Comparison of ENCODE assay signal across 9 cellular contexts in genomic region chr11:85685820-85686459, GRCh38. TPM values are rescaled to one million over a fixed set of nuclear protein-coding genes. Genes with fewer than 3 reads are reported as not detected.
DNase-seq lines count a peak whose midpoint lies in the region; FAIRE-seq lines count a peak whose summit lies in the region.
"Had no signal": no experiment of that assay in that cellular context is flagged by ENCODE, and none has a peak within 500 bp of the region (broad histone marks: within the 10 kb centered on the region; RNA-seq: fewer than 3 reads in every experiment).

Gene CCDC89 (minus strand): TSS chr11:85686195. CDS start chr11:85686130, 65 bp downstream.

- DNase-seq in Karpas-422 (peak; percentile 76), cardiac septum (ENCODE audit: low spot score) (peak; percentile 87), renal cortical epithelial cell (ENCODE audit: low read depth) (peak; percentile 98), GM19240 (ENCODE audit: insufficient read length, low spot score) (no peak)
- DNase-seq in stimulated activated CD4-positive, alpha-beta T cell treated with anti-CD3 and anti-CD28 coated beads, Interleukin-4, amount 100 ng/mL, for 24 hours = no peak
- DNase-seq in activated T-cell treated with anti-CD3 and anti-CD28 coated beads, Interleukin-2, amount 50 U/mL, for 48 hours = no peak
- DNase-seq in activated naive CD4-positive, alpha-beta T cell treated with anti-CD3 and anti-CD28 coated beads, Interleukin-2, amount 10 ng/mL, durations not matched to agents 7 days and 5 days = no peak

- peak within 1 kb of the TSS; percentile 8; the same call in 1 of the 2 replicates for H2AFZ ChIP-seq in Karpas-422 (ENCODE audit: low read length)

- H3K4me1 Mint-ChIP-seq in activated naive CD4-positive, alpha-beta T cell treated with anti-CD3 and anti-CD28 coated beads, Interleukin-2, amount 10 ng/mL, durations not matched to agents 7 days and 5 days = peaks cover 24% of the 10 kb centered on the region

- no peaks in the 10 kb centered on the region for H3K9me3 ChIP-seq in Karpas-422 (ENCODE audit: low read length)
- H3K9me3 ChIP-seq: SJSA1 had no signal

- H3K4me3 ChIP-seq in Karpas-422 (ENCODE audit: low read length) = no peak within 1 kb of the TSS
- H3K4me3 ChIP-seq: SJSA1 had no signal

- intact Hi-C loops in cardiac septum (cut with DNase I) = no loop called here

- H3K27ac Mint-ChIP-seq in activated naive CD4-positive, alpha-beta T cell treated with anti-CD3 and anti-CD28 coated beads, Interleukin-2, amount 10 ng/mL, durations not matched to agents 7 days and 5 days = no peak within 1 kb of the TSS

- no peak within 1 kb of the TSS for H3K4me2 ChIP-seq in Karpas-422 (ENCODE audit: low read depth, low read length, poor library complexity, severe bottlenecking)

- no peaks in the 10 kb centered on the region for H3K79me2 ChIP-seq in Karpas-422 (ENCODE audit: low read length)

- CTCF ChIA-PET in activated naive CD4-positive, alpha-beta T cell treated with anti-CD3 and anti-CD28 coated beads, Interleukin-2, amount 10 ng/mL, durations not matched to agents 7 days and 5 days (lab: Charles Lee) = interaction anchor here (0.6 to 1.7 kb wide), 3 partner anchors 13 to 548 kb away, joined by 3 to 6 read pairs (median 3); no protein-coding TSS in a partner anchor

- peaks cover 13% of the 10 kb centered on the region for H3K27me3 Mint-ChIP-seq in activated naive CD4-positive, alpha-beta T cell treated with anti-CD3 and anti-CD28 coated beads, Interleukin-2, amount 10 ng/mL, durations not matched to agents 7 days and 5 days

- no peaks in the 10 kb centered on the region for H4K20me1 ChIP-seq in Karpas-422 (ENCODE audit: insufficient read depth, low read depth, low read length)

- H3K9ac ChIP-seq in Karpas-422 (ENCODE audit: low read length) = no peak within 1 kb of the TSS

- no peak within 1 kb of the TSS for H3K27ac ChIP-seq in Karpas-422 (ENCODE audit: low read length)
- H3K27ac ChIP-seq: SJSA1 had no signal

- FAIRE-seq in TTC549 (lab: Jason Lieb, UNC) = peak; percentile 98

- peaks cover 12% of the 10 kb centered on the region for H3K36me3 Mint-ChIP-seq in activated naive CD4-positive, alpha-beta T cell treated with anti-CD3 and anti-CD28 coated beads, Interleukin-2, amount 10 ng/mL, durations not matched to agents 7 days and 5 days

- H3K27me3 ChIP-seq in Karpas-422 (ENCODE audit: low read length) = no peaks in the 10 kb centered on the region
- H3K27me3 ChIP-seq: SJSA1 had no signal

- H3K9me2 ChIP-seq in Karpas-422 (replicated peaks; ENCODE audit: insufficient read depth, low read length) = no peaks in the 10 kb centered on the region

- no peaks in the 10 kb centered on the region for H3K9me3 Mint-ChIP-seq in activated naive CD4-positive, alpha-beta T cell treated with anti-CD3 and anti-CD28 coated beads, Interleukin-2, amount 10 ng/mL, durations not matched to agents 7 days and 5 days

- H3K4me3 Mint-ChIP-seq in activated naive CD4-positive, alpha-beta T cell treated with anti-CD3 and anti-CD28 coated beads, Interleukin-2, amount 10 ng/mL, durations not matched to agents 7 days and 5 days = no peak within 1 kb of the TSS

- no peaks in the 10 kb centered on the region for H3K36me3 ChIP-seq in Karpas-422 (ENCODE audit: insufficient read depth, low read length)
- H3K36me3 ChIP-seq: SJSA1 had no signal

- peaks cover 29% of the 10 kb centered on the region for H3K4me1 ChIP-seq in Karpas-422 (ENCODE audit: low read length)
- H3K4me1 ChIP-seq: SJSA1 had no signal

RNA-seq across cellular contexts. Expression of gene CCDC89, which starts in this region (rescaled TPM):
- 0.37 and 0.40 TPM in 2 replicates for total RNA-seq in Karpas-422 (2014; rRNA removed; shearing (Covaris generic); ENCODE audit: low replicate concordance)
- total RNA-seq in cardiac septum = 0.54 TPM
- 1.4 and 5.8 TPM in 2 replicates for total RNA-seq in renal cortical epithelial cell

Comparison
In these comparisons a context has a peak if more than half of its experiments do, and no peak if none do; other contexts are left out.
1. Peak in DNase-seq in Karpas-422; RNA of the gene not detected or under 1 TPM.
2. Peak in DNase-seq in cardiac septum; RNA of the gene not detected or under 1 TPM.